15 cellular contexts compared by ENCODE assay signal in the genomic region with DNA sequence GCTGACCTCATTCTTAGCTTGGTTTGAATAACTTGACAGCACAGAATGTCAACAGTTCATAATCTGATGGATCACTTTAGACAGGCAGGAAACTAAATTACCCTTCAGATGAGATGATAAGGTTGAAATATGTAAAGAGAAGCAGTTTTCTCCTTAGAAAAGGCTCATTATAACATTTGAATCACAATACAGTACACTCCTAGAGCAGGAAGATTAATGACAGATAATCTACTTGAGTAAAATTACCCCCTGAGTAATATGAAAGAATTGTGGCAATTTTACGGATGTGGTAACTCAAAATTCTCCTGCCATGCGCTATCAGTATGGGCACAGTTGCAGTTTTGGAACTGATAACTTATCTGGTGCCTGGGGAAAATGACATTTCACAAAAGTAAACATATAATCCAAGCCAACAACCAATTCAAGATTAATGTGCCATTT.
"Had no signal": no experiment of that assay in that cellular context is flagged by ENCODE, and none has a peak within 500 bp of the region (broad histone marks: within the 10 kb centered on the region; RNA-seq: fewer than 3 reads in every experiment).

No MANE protein-coding gene starts in this region.

- H3K9me3 ChIP-seq: adrenal gland, gastroesophageal sphincter, heart right ventricle, lower lobe of right lung, upper lobe of left lung had no signal

- DNase-seq: activated B cell treated with CpG ODN at 0.5 μM for 24 hours; activated CD4-positive, alpha-beta T cell treated with anti-CD3 and anti-CD28 coated beads for 48 hours; activated CD8-positive, alpha-beta T cell treated with anti-CD3 and anti-CD28 coated beads for 36 hours; activated effector memory CD4-positive, alpha-beta T cell treated with Interleukin-2 at 50 U/mL for 16 hours; activated naive CD4-positive, alpha-beta T cell treated with anti-CD3 and anti-CD28 coated beads, Interleukin-2, amount 50 U/mL, for 16 hours; activated T-cell treated with anti-CD3 and anti-CD28 coated beads, Interleukin-2, amount 50 U/mL, for 4 hours; adrenal gland; effector memory CD8-positive, alpha-beta T cell; heart right ventricle; left colon; lower lobe of right lung; nephron progenitor cell; small intestine; upper lobe of left lung had no signal

- H3K36me3 ChIP-seq: adrenal gland, gastroesophageal sphincter, heart right ventricle, lower lobe of right lung, upper lobe of left lung had no signal

- H3K27me3 ChIP-seq: adrenal gland, gastroesophageal sphincter, heart right ventricle, upper lobe of left lung had no signal

- H3K4me3 ChIP-seq: adrenal gland, gastroesophageal sphincter, heart right ventricle, lower lobe of right lung, upper lobe of left lung had no signal

- H3K4me1 ChIP-seq: adrenal gland, gastroesophageal sphincter, heart right ventricle, lower lobe of right lung, upper lobe of left lung had no signal

- ATAC-seq: activated CD8-positive, alpha-beta T cell treated with anti-CD3 and anti-CD28 coated beads for 36 hours; activated T-cell treated with anti-CD3 and anti-CD28 coated beads, Interleukin-2, amount 50 U/mL, for 4 hours; effector memory CD8-positive, alpha-beta T cell; gastroesophageal sphincter; heart right ventricle; left colon; lower lobe of right lung had no signal

- H3K27ac ChIP-seq: adrenal gland, gastroesophageal sphincter, heart right ventricle, lower lobe of right lung, upper lobe of left lung had no signal
